In the genomic region with DNA sequence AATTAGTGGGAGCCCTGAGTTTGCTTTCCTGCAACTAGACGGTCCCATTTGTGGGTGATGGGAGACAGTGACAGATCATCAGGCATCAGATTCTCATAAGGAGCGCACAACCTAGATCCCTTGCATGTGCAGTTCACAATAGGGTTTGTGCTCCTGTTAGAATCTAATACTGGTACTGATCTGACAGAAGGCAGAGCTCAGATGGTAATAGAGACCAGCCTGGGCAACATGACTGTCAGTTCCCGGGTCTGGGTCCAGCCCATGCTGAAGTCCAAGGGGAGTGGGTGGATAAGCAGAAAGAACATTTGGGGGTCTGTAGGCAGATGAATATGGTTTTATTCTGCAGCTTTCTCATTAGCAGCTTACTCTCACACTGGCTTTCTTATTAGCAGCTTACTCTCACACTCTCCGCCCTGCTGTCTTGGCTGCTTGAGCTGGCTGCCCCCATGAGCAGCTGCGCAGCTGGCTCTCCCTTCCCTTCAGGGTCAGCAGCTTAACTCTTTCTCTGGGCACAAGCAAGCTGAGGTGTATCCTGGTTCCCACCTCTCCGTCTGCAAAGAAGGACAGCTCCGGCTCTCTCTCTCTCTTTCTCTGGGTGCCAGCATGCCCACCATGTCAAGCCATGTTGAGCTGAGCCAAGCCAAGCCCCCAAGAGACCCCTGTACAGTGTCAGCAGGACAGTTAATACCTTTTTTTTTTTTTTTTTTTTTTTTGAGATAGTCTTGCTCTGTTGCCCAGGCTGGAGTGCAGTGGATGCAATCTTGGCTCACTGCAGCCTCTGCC, we compare ENCODE assay signal across 9 cellular contexts. TPM values are rescaled to one million over a fixed set of nuclear protein-coding genes. Genes with fewer than 3 reads are reported as not detected.
A peak's percentile ranks its signal among the peaks of the same experiment; 100 is the strongest.
DNase-seq lines count a peak whose midpoint lies in the region; ATAC-seq and TF ChIP-seq lines count a peak whose summit lies in the region.
"Had no signal": no experiment of that assay in that cellular context is flagged by ENCODE, and none has a peak within 500 bp of the region (broad histone marks: within the 10 kb centered on the region; RNA-seq: fewer than 3 reads in every experiment).

No MANE protein-coding gene starts in this region.

- intact Hi-C loops in left ventricle myocardium inferior (cut with micrococcal nuclease): no loop called here

- peaks cover 20% of the 10 kb centered on the region for H3K9me3 Mint-ChIP-seq in progenitor cell of endocrine pancreas (ENCODE audit: low read depth)

- ATAC-seq in SK-N-SH treated with all-trans-retinoic acid at 6 μM for 48 hours: peak; percentile 42
- no peak for ATAC-seq in HG02759 (IDR thresholded peaks at IDR 0.05; ENCODE audit: unreplicated experiment)
- no peak for ATAC-seq in HG03097 (IDR thresholded peaks at IDR 0.05; ENCODE audit: low FRiP score, unreplicated experiment)
- ATAC-seq: T-cell had no signal

- no peak for TF ChIP-seq CTCF in 22Rv1 (IDR thresholded peaks at IDR 0.05)
- TF ChIP-seq CTCF in left ventricle myocardium inferior (IDR thresholded peaks at IDR 0.05; ENCODE audit: borderline replicate concordance): no peak
- no peak for TF ChIP-seq CTCF in progenitor cell of endocrine pancreas (IDR thresholded peaks at IDR 0.05; ENCODE audit: unreplicated experiment)

- H3K27ac Mint-ChIP-seq in progenitor cell of endocrine pancreas: peak overlapping the region; percentile 64
- H3K27ac Mint-ChIP-seq: T-cell had no signal

- DNase-seq in left ventricle myocardium inferior (peak; percentile 51), progenitor cell of endocrine pancreas (ENCODE audit: low spot score, unreplicated experiment) (no peak), GOT3 (lab: John Stamatoyannopoulos, UW) (no peak)
- DNase-seq in effector memory CD4-positive, alpha-beta T cell: no peak
- DNase-seq: T-cell had no signal

- H3K4me3 Mint-ChIP-seq in progenitor cell of endocrine pancreas (ENCODE audit: low read depth): no peak overlapping the region
- H3K4me3 Mint-ChIP-seq: T-cell had no signal

- no peak overlapping the region for H3K4me3 ChIP-seq in left ventricle myocardium inferior
- H3K4me3 ChIP-seq in effector memory CD4-positive, alpha-beta T cell (ENCODE audit: insufficient read depth, low read depth, low read length, poor library complexity, severe bottlenecking): no peak overlapping the region

- H3K27me3 Mint-ChIP-seq in progenitor cell of endocrine pancreas: peaks cover 4% of the 10 kb centered on the region

- H3K27ac ChIP-seq in 22Rv1 (peak overlapping the region; percentile 70), left ventricle myocardium inferior (replicated peaks) (peak overlapping the region; percentile 89)
- H3K27ac ChIP-seq in effector memory CD4-positive, alpha-beta T cell (ENCODE audit: insufficient read depth, low read length, poor library complexity, severe bottlenecking): no peak overlapping the region

- peaks cover 18% of the 10 kb centered on the region for H3K9me3 ChIP-seq in left ventricle myocardium inferior (replicated peaks)
- H3K9me3 ChIP-seq in effector memory CD4-positive, alpha-beta T cell (ENCODE audit: control insufficient read depth, low read length): no peaks in the 10 kb centered on the region

- no peaks in the 10 kb centered on the region for H3K4me1 Mint-ChIP-seq in progenitor cell of endocrine pancreas (ENCODE audit: low read depth)
- H3K4me1 Mint-ChIP-seq: T-cell had no signal

- peaks cover 9% of the 10 kb centered on the region for H3K36me3 ChIP-seq in left ventricle myocardium inferior
- H3K36me3 ChIP-seq in effector memory CD4-positive, alpha-beta T cell (ENCODE audit: control insufficient read depth, insufficient read depth, low read length): no peaks in the 10 kb centered on the region

- peaks cover 18% of the 10 kb centered on the region for H3K4me1 ChIP-seq in left ventricle myocardium inferior
- H3K4me1 ChIP-seq in effector memory CD4-positive, alpha-beta T cell (ENCODE audit: control insufficient read depth, insufficient read depth, low read length, poor library complexity, severe bottlenecking): no peaks in the 10 kb centered on the region

- H3K36me3 Mint-ChIP-seq in progenitor cell of endocrine pancreas (ENCODE audit: insufficient read depth): peaks cover 3% of the 10 kb centered on the region
- H3K36me3 Mint-ChIP-seq: T-cell had no signal

- H3K27me3 ChIP-seq in left ventricle myocardium inferior (ENCODE audit: low read depth): no peaks in the 10 kb centered on the region
- H3K27me3 ChIP-seq in effector memory CD4-positive, alpha-beta T cell (replicated peaks; ENCODE audit: control insufficient read depth, insufficient read depth, low read length, poor library complexity, severe bottlenecking): no peaks in the 10 kb centered on the region

TF ChIP-seq in SK-N-SH treated with all-trans-retinoic acid at 6 μM for 48 hours, 23 proteins besides CTCF, POLR2A, EP300 and RAD21:
- TF ChIP-seq, protein P1, sequence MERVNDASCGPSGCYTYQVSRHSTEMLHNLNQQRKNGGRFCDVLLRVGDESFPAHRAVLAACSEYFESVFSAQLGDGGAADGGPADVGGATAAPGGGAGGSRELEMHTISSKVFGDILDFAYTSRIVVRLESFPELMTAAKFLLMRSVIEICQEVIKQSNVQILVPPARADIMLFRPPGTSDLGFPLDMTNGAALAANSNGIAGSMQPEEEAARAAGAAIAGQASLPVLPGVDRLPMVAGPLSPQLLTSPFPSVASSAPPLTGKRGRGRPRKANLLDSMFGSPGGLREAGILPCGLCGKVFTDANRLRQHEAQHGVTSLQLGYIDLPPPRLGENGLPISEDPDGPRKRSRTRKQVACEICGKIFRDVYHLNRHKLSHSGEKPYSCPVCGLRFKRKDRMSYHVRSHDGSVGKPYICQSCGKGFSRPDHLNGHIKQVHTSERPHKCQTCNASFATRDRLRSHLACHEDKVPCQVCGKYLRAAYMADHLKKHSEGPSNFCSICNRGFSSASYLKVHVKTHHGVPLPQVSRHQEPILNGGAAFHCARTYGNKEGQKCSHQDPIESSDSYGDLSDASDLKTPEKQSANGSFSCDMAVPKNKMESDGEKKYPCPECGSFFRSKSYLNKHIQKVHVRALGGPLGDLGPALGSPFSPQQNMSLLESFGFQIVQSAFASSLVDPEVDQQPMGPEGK (CRISPR knock-in tag; IDR thresholded peaks at IDR 0.05; ENCODE audit: borderline replicate concordance): no peak

RNA-seq across cellular contexts. Expression of gene KLHDC8B, which starts 46.5 kb away (rescaled TPM):
- total RNA-seq in left ventricle myocardium inferior: 92.5 TPM
- 38.7 and 41.4 TPM in 2 replicates for total RNA-seq in progenitor cell of endocrine pancreas

RNA-seq across cellular contexts. Expression of gene CCDC71, which starts 51.7 kb away (rescaled TPM):
- total RNA-seq in left ventricle myocardium inferior (11.9 TPM), progenitor cell of endocrine pancreas (28.6 and 29.8 TPM in 2 replicates)

RNA-seq across cellular contexts. Expression of gene C3orf62, which starts 59.2 kb away (rescaled TPM):
- total RNA-seq in left ventricle myocardium inferior: 2.8 TPM
- 14.8 and 15.1 TPM in 2 replicates for total RNA-seq in progenitor cell of endocrine pancreas
